Comparison of ENCODE assay signal across 19 cellular contexts in the genomic region with DNA sequence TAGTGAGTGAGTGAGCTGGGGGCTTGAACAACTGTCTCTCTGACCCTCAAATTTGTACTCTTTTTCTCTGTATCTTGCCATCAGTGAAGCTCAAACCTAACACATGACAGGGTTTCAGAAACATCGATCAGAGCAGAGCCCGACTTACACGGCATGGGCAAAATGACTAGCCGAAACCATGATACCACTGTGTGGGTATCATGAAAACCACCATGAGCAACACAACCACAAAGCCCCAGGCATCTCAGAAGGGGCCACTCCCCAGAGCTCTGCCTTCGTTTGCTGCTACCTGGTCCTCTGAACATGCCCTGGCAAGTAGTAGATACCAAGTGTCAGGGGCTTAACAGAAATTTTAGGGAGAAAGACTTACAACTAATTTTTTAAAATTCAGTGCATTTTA.
A peak's percentile ranks its signal among the peaks of the same experiment; 100 is the strongest.
DNase-seq lines count a peak whose midpoint lies in the region; ATAC-seq, FAIRE-seq and TF ChIP-seq lines count a peak whose summit lies in the region.
"Had no signal": no experiment of that assay in that cellular context is flagged by ENCODE, and none has a peak within 500 bp of the region (broad histone marks: within the 10 kb centered on the region; RNA-seq: fewer than 3 reads in every experiment).

No MANE protein-coding gene starts in this region.

- TF ChIP-seq CTCF in PC-3 (conservative IDR thresholded peaks at IDR 0.05; ENCODE audit: low read depth, low read length) (no peak), keratinocyte (optimal IDR thresholded peaks at IDR 0.05 in 1 of 3, IDR thresholded peaks at IDR 0.05 in 1 of 3, conservative IDR thresholded peaks at IDR 0.05 in 1 of 3; ENCODE audit: extremely low read depth in 1 of 3, insufficient read depth in 2 of 3, low read length in 3 of 3) (no peak)

- no peaks in the 10 kb centered on the region for H3K79me2 ChIP-seq in PC-3 (ENCODE audit: low read length)
- H3K79me2 ChIP-seq in keratinocyte (ENCODE audit: control insufficient read depth, insufficient read depth, low read length), result no peaks in the 10 kb centered on the region

- DNase-seq in activated CD4-positive, alpha-beta T cell treated with anti-CD3 and anti-CD28 coated beads, Interleukin-2, amount 50 U/mL, for 48 hours, result peak; percentile 4 to 5
- no peak for DNase-seq in activated CD4-positive, alpha-beta T cell treated with anti-CD3 and anti-CD28 coated beads, Interleukin-2, amount 10 ng/mL, durations not matched to agents 24 days and 14 days
- DNase-seq in PC-3 (peak; percentile 20), keratinocyte (ENCODE audit: low read depth, low spot score) (peak; percentile 93), hypothalamus (lab: John Stamatoyannopoulos, UW) (no peak)
- DNase-seq: CD4-positive, CD25-positive, alpha-beta regulatory T cell; cerebellar nuclear complex; EL; mesenchymal stem cell; NCI-H1436 treated with DMSO at 0.1 percent for 48 hours; PC-9; retina had no signal

- ATAC-seq in GM21786 (IDR thresholded peaks at IDR 0.05; ENCODE audit: unreplicated experiment) (peak; percentile 88), PC-3 (no peak), HG03439 (IDR thresholded peaks at IDR 0.05; ENCODE audit: unreplicated experiment) (no peak), GM21723 (IDR thresholded peaks at IDR 0.05; ENCODE audit: unreplicated experiment) (no peak)
- ATAC-seq: A549, K562 had no signal

- POLR2A ChIA-PET in PC-3 (lab: Charles Lee; ENCODE audit: unreplicated experiment), result no interaction called here

- H2AFZ ChIP-seq in PC-3 (ENCODE audit: low read length) (no peak overlapping the region), keratinocyte (ENCODE audit: control insufficient read depth, low read length) (peak overlapping the region; percentile 25)
- H2AFZ ChIP-seq: PC-9 had no signal

- H3K9ac ChIP-seq in PC-3 (ENCODE audit: low read length) (no peak overlapping the region), keratinocyte (ENCODE audit: control insufficient read depth, extremely low read depth, insufficient read depth, low read length) (peak overlapping the region; percentile 57)

- H3K27me3 Mint-ChIP-seq in activated CD4-positive, alpha-beta T cell treated with anti-CD3 and anti-CD28 coated beads, Interleukin-2, amount 10 ng/mL, durations not matched to agents 24 days and 14 days, result no peaks in the 10 kb centered on the region

- H3K9me1 ChIP-seq in keratinocyte (ENCODE audit: control insufficient read depth, extremely low read depth, insufficient read depth, low read length), result no peaks in the 10 kb centered on the region

- H4K20me1 ChIP-seq in PC-3 (ENCODE audit: low read length), result no peaks in the 10 kb centered on the region
- no peaks in the 10 kb centered on the region for H4K20me1 ChIP-seq in keratinocyte (ENCODE audit: control insufficient read depth, extremely low read depth, insufficient read depth, low read length)

- H3K27ac ChIP-seq in PC-3 (ENCODE audit: low read length), result peak overlapping the region; percentile 58
- H3K27ac ChIP-seq in keratinocyte (ENCODE audit: control insufficient read depth, insufficient read depth, low read length), result peak overlapping the region; percentile 86
- H3K27ac ChIP-seq: A549, PC-9 had no signal

- H3K36me3 ChIP-seq in PC-3 (ENCODE audit: low read depth, low read length), result no peaks in the 10 kb centered on the region
- no peaks in the 10 kb centered on the region for H3K36me3 ChIP-seq in keratinocyte (ENCODE audit: control insufficient read depth in 2 of 2, extremely low read depth in 1 of 2, insufficient read depth in 2 of 2, low read length in 2 of 2)

- no peaks in the 10 kb centered on the region for H3K4me1 ChIP-seq in PC-3 (ENCODE audit: insufficient read depth, low read length)
- peaks cover 33% of the 10 kb centered on the region for H3K4me1 ChIP-seq in keratinocyte (ENCODE audit: control insufficient read depth, extremely low read depth, insufficient read depth, low read length)
- H3K4me1 ChIP-seq: A549 had no signal

- H3K36me3 Mint-ChIP-seq in activated CD4-positive, alpha-beta T cell treated with anti-CD3 and anti-CD28 coated beads, Interleukin-2, amount 10 ng/mL, durations not matched to agents 24 days and 14 days (ENCODE audit: low read depth), result no peaks in the 10 kb centered on the region
- H3K36me3 Mint-ChIP-seq: CD4-positive, CD25-positive, alpha-beta regulatory T cell had no signal

- H3K27ac Mint-ChIP-seq in activated CD4-positive, alpha-beta T cell treated with anti-CD3 and anti-CD28 coated beads, Interleukin-2, amount 10 ng/mL, durations not matched to agents 24 days and 14 days, result no peak overlapping the region
- H3K27ac Mint-ChIP-seq: CD4-positive, CD25-positive, alpha-beta regulatory T cell had no signal

- no peaks in the 10 kb centered on the region for H3K9me3 Mint-ChIP-seq in activated CD4-positive, alpha-beta T cell treated with anti-CD3 and anti-CD28 coated beads, Interleukin-2, amount 10 ng/mL, durations not matched to agents 24 days and 14 days

- dilution Hi-C loops in keratinocyte (cut with MboI; ENCODE audit: extremely low pct_ligation_motif_present, low sequenced_read_pairs), result no loop called here

- CTCF ChIA-PET in PC-3 (lab: Charles Lee), result no interaction called here

- no peaks in the 10 kb centered on the region for H3F3A ChIP-seq in PC-3 (ENCODE audit: low read length, unreplicated experiment)

- H3K4me3 ChIP-seq in PC-3 (ENCODE audit: low read length) (no peak overlapping the region), keratinocyte (ENCODE audit: control insufficient read depth in 2 of 3, extremely low read depth in 1 of 3, insufficient read depth in 2 of 3, low read depth in 1 of 3, low read length in 3 of 3) (peak overlapping the region in 1 of 3 experiments; percentile 25)
- H3K4me3 ChIP-seq: A549, K562, PC-9 had no signal

- intact Hi-C loops in activated CD4-positive, alpha-beta T cell treated with anti-CD3 and anti-CD28 coated beads, Interleukin-2, amount 10 ng/mL, durations not matched to agents 24 days and 14 days (cut with micrococcal nuclease), result no loop called here
- intact Hi-C loops in PC-3 (cut with micrococcal nuclease), result no loop called here

- peak; percentile 100 for FAIRE-seq in keratinocyte (lab: Jason Lieb, UNC)
- FAIRE-seq: A549, GM12891, H1, K562 had no signal

- BruUV-seq in PC-3 (replicated peaks; lab: Mats Ljungman, UMichigan), result no TSS peak

- H3K9me3 ChIP-seq in PC-3 (ENCODE audit: low read length) (no peaks in the 10 kb centered on the region), keratinocyte (ENCODE audit: control insufficient read depth, low read depth, low read length) (no peaks in the 10 kb centered on the region)

- H3K27me3 ChIP-seq in PC-3 (ENCODE audit: low read length), result peaks cover 6% of the 10 kb centered on the region; the same call in 1 of the 2 replicates
- no peaks in the 10 kb centered on the region for H3K27me3 ChIP-seq in keratinocyte (ENCODE audit: control insufficient read depth, extremely low read depth, insufficient read depth, low read length)

- H3K4me2 ChIP-seq in PC-3 (ENCODE audit: low read length) (no peak overlapping the region), keratinocyte (ENCODE audit: control insufficient read depth, extremely low read depth, insufficient read depth, low read depth, low read length) (peak overlapping the region; percentile 45)
- H3K4me2 ChIP-seq: A549, PC-9 had no signal

- no peaks in the 10 kb centered on the region for H3K9me2 ChIP-seq in PC-3 (replicated peaks; ENCODE audit: low read length)

- H3K4me1 Mint-ChIP-seq in activated CD4-positive, alpha-beta T cell treated with anti-CD3 and anti-CD28 coated beads, Interleukin-2, amount 10 ng/mL, durations not matched to agents 24 days and 14 days, result no peaks in the 10 kb centered on the region
- H3K4me1 Mint-ChIP-seq: CD4-positive, CD25-positive, alpha-beta regulatory T cell had no signal

- H3K4me3 Mint-ChIP-seq in activated CD4-positive, alpha-beta T cell treated with anti-CD3 and anti-CD28 coated beads, Interleukin-2, amount 10 ng/mL, durations not matched to agents 24 days and 14 days, result no peak overlapping the region
- H3K4me3 Mint-ChIP-seq: CD4-positive, CD25-positive, alpha-beta regulatory T cell had no signal

Comparison
In these comparisons a context has a peak if more than half of its experiments do, and no peak if none do; other contexts are left out.
1. DNase-seq: peak in activated CD4-positive, alpha-beta T cell treated with anti-CD3 and anti-CD28 coated beads, Interleukin-2, amount 50 U/mL, for 48 hours (2 of 2), PC-3 (single experiment) and keratinocyte (single experiment); none in activated CD4-positive, alpha-beta T cell treated with anti-CD3 and anti-CD28 coated beads, Interleukin-2, amount 10 ng/mL, durations not matched to agents 24 days and 14 days (single experiment) and hypothalamus (0 of 51).